Comparison of ENCODE assay signal across 31 cellular contexts in the genomic region with DNA sequence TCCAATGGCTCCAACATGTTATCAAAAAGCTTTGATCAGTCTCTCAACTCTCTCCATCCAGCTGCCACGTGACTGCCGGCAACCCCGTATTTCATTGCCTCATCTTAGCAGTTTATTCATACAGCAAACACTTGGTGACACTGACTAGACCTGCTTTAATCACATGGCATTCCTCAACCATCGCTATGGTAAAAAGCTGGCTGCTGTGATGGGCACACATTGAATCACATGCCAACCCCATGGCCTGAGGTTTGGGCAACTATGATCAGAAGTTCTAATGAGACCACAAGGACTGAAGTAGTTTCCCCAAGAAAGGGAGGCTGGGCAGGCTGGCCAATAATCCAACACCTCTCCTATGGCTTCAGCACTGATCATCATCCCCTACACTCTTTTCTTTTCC. TPM values are rescaled to one million over a fixed set of nuclear protein-coding genes. Genes with fewer than 3 reads are reported as not detected.
"Had no signal": no experiment of that assay in that cellular context is flagged by ENCODE, and none has a peak within 500 bp of the region (broad histone marks: within the 10 kb centered on the region; RNA-seq: fewer than 3 reads in every experiment).

No MANE protein-coding gene starts in this region.

- ATAC-seq: naive thymus-derived CD4-positive, alpha-beta T cell; natural killer cell treated with Interleukin-12 subunit alpha and Interleukin-12 subunit beta and Interleukin-15 and Interleukin-18, amount 100 ng/mL, for 72 hours; right lobe of liver; stimulated activated effector memory CD8-positive, alpha-beta T cell treated with anti-CD3 and anti-CD28 coated beads, Interleukin-12 subunit alpha, Interleukin-12 subunit beta, amount 100 ng/mL, for 72 hours; upper lobe of right lung had no signal

- DNase-seq: islet precursor cell; left ventricle myocardium inferior; mesendoderm; naive thymus-derived CD4-positive, alpha-beta T cell; ovary; right lobe of liver; stimulated activated CD4-positive, alpha-beta T cell treated with anti-CD3 and anti-CD28 coated beads, Interleukin-12 subunit alpha, Interleukin-12 subunit beta, amount 100 ng/mL, for 4 hours; stimulated activated CD4-positive, alpha-beta T cell treated with anti-CD3 and anti-CD28 coated beads, Interleukin-15, amount 100 ng/mL, for 24 hours; stimulated activated CD4-positive, alpha-beta T cell treated with anti-CD3 and anti-CD28 coated beads, Interleukin-2, amount 100 ng/mL, for 24 hours; stimulated activated CD4-positive, alpha-beta T cell treated with anti-CD3 and anti-CD28 coated beads, Interleukin-4, amount 100 ng/mL, for 1 hour; stimulated activated naive CD4-positive, alpha-beta T cell; tibial artery; trophoblast cell; upper lobe of right lung; uterus had no signal

RNA-seq across cellular contexts. Expression of a gene that starts 40.6 kb away (rescaled TPM):
- total RNA-seq: kidney epithelial cell; left ventricle myocardium inferior; lower leg skin; lung; mesothelial cell of epicardium; mononuclear cell; naive thymus-derived CD4-positive, alpha-beta T cell; natural killer cell treated with Interleukin-12 subunit alpha and Interleukin-12 subunit beta and Interleukin-15 and Interleukin-18, amount 100 ng/mL, for 72 hours; omental fat pad; ovary; progenitor cell of endocrine pancreas; pulmonary artery endothelial cell; renal cortical epithelial cell; right atrium auricular region; right lobe of liver; subcutaneous adipose tissue; suprapubic skin; thoracic aorta; upper lobe of right lung; uterus had no signal
- polyA plus RNA-seq: lung; naive thymus-derived CD4-positive, alpha-beta T cell; neural cell; ovary had no signal

RNA-seq across cellular contexts. Expression of a gene that starts 42.1 kb away (rescaled TPM):
- total RNA-seq: kidney epithelial cell; left ventricle myocardium inferior; mesothelial cell of epicardium; naive thymus-derived CD4-positive, alpha-beta T cell; natural killer cell treated with Interleukin-12 subunit alpha and Interleukin-12 subunit beta and Interleukin-15 and Interleukin-18, amount 100 ng/mL, for 72 hours; omental fat pad; ovary; pulmonary artery endothelial cell; renal cortical epithelial cell; right atrium auricular region; right lobe of liver; subcutaneous adipose tissue; thoracic aorta; upper lobe of right lung; uterus had no signal
- polyA plus RNA-seq: naive thymus-derived CD4-positive, alpha-beta T cell; neural cell; ovary had no signal
